In the genomic region with DNA sequence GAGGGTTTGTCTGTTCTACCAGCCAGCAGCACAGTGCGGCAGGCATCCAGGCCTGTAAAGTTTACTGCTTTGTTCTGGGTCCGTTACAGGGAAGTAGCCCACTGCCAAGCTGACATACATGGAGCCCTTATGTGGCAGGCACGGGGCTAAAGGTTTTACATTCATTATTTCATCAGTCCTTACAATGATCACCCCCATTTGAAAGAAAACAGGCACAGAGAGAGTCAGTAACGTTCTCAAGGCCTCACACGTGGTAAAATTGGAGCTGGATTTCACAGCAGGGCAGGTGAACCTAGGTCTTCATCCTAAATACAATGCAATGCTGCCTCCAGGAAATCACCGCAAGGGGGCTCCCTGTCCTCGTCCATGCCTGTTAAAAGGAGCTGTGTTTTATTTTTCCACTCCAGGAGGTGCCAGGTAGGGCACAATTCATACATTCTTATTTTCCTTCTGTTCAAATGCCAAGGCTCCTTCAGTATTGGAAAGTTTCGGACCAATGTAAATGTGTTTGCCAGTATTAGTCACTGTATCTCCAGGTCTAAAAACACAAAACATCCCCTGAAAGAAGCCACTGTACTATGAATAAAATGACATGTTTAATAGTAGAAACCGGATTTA, we compare ENCODE assay signal across 8 cellular contexts.
A peak's percentile ranks its signal among the peaks of the same experiment; 100 is the strongest.
DNase-seq lines count a peak whose midpoint lies in the region; ATAC-seq and TF ChIP-seq lines count a peak whose summit lies in the region.

No MANE protein-coding gene starts in this region.

- H2AFZ ChIP-seq in fibroblast of lung (ENCODE audit: low read length) (no peak overlapping the region), neuronal stem cell (ENCODE audit: low read length) (no peak overlapping the region)

- peak; percentile 88 for DNase-seq in Calu3
- DNase-seq in NB4 (ENCODE audit: low read depth): peak; percentile 51
- DNase-seq in WTC11 (ENCODE audit: low spot score): peak; percentile 87
- DNase-seq in fibroblast of lung (ENCODE audit: low read depth in 2 of 2): peak; percentile 40 to 61
- DNase-seq in neuronal stem cell (ENCODE audit: low spot score): peak; percentile 66
- DNase-seq in vagina (ENCODE audit: extremely low spot score in 2 of 2): no peak

- H4K91ac ChIP-seq in neuronal stem cell (ENCODE audit: low read depth, low read length, poor library complexity): no peak overlapping the region

- CTCF ChIA-PET in Calu3 (lab: Charles Lee): interaction anchor here (0.6 to 2.2 kb wide), 24 partner anchors 10 to 432 kb away, joined by 3 to 24 read pairs (median 4); no protein-coding TSS in a partner anchor
- CTCF ChIA-PET in WTC11 (lab: Charles Lee): interaction anchor here (0.6 to 3.9 kb wide), 76 partner anchors 9 to 605 kb away, joined by 3 to 83 read pairs (median 5); partner anchors contain the start of gene STXBP6

- no peak overlapping the region for H4K8ac ChIP-seq in neuronal stem cell (ENCODE audit: low read depth, low read length)

- H3K36me3 ChIP-seq in fibroblast of lung (ENCODE audit: control insufficient read depth, insufficient read depth, low read length) (no peaks in the 10 kb centered on the region), neuronal stem cell (replicated peaks in 1 of 2; ENCODE audit: control insufficient read depth in 2 of 2, insufficient read depth in 2 of 2, low read length in 2 of 2) (no peaks in the 10 kb centered on the region), vagina (no peaks in the 10 kb centered on the region)

- no peak overlapping the region for H3K4ac ChIP-seq in neuronal stem cell (ENCODE audit: low read length)

- BruUV-seq in Calu3 (replicated peaks; lab: Mats Ljungman, UMichigan): no TSS peak

- no peaks in the 10 kb centered on the region for H4K20me1 ChIP-seq in fibroblast of lung (ENCODE audit: control insufficient read depth, extremely low read depth, insufficient read depth, low read length)

- H3K79me1 ChIP-seq in neuronal stem cell (ENCODE audit: low read depth, low read length): no peaks in the 10 kb centered on the region

- H3K27me3 Mint-ChIP-seq in Calu3 (ENCODE audit: unreplicated experiment) (no peaks in the 10 kb centered on the region), WTC11 (ENCODE audit: low read depth) (no peaks in the 10 kb centered on the region)

- peak overlapping the region; percentile 30 for H3K27ac Mint-ChIP-seq in Calu3 (ENCODE audit: unreplicated experiment)
- no peak overlapping the region for H3K27ac Mint-ChIP-seq in WTC11

- H2AK5ac ChIP-seq in neuronal stem cell (ENCODE audit: low read depth, low read length): no peak overlapping the region

- H3K4me2 ChIP-seq in fibroblast of lung (ENCODE audit: extremely low read depth, insufficient read depth, low read length): no peak overlapping the region
- no peak overlapping the region for H3K4me2 ChIP-seq in neuronal stem cell (ENCODE audit: insufficient read depth, low read length, poor library complexity, severe bottlenecking)

- peaks cover 5% of the 10 kb centered on the region for H3K36me3 Mint-ChIP-seq in Calu3 (ENCODE audit: insufficient read depth, unreplicated experiment)
- H3K36me3 Mint-ChIP-seq in WTC11: no peaks in the 10 kb centered on the region

- H3K9ac ChIP-seq in fibroblast of lung (ENCODE audit: insufficient read depth, low read length) (no peak overlapping the region), neuronal stem cell (ENCODE audit: low read depth, low read length, poor library complexity) (no peak overlapping the region)

- ATAC-seq in GM19372 (IDR thresholded peaks at IDR 0.05; ENCODE audit: low read depth, unreplicated experiment): peak; percentile 71
- ATAC-seq in WTC11: peak; percentile 91
- ATAC-seq in HG02840 (IDR thresholded peaks at IDR 0.05; ENCODE audit: low FRiP score, unreplicated experiment): no peak

- H3K27me3 ChIP-seq in fibroblast of lung (ENCODE audit: control insufficient read depth, insufficient read depth, low read length) (no peaks in the 10 kb centered on the region), neuronal stem cell (ENCODE audit: control insufficient read depth in 3 of 3, insufficient read depth in 3 of 3, low read depth in 1 of 3, low read length in 3 of 3) (peaks cover 0 to 16% (median 0%) of the 10 kb centered on the region in 3 experiments), vagina (no peaks in the 10 kb centered on the region)

- no CpG with 5 or more reads among the region's 9 CpGs for WGBS in neuronal stem cell (ENCODE audit: extremely low coverage in 2 of 2, insufficient read length in 2 of 2, insufficient replicate concordance in 1 of 2), 2 donors

- H3K9me3 Mint-ChIP-seq in Calu3 (ENCODE audit: low read depth, unreplicated experiment) (no peaks in the 10 kb centered on the region), WTC11 (no peaks in the 10 kb centered on the region)

- POLR2A ChIA-PET in WTC11 (lab: Charles Lee): interaction anchor here (0.6 to 0.7 kb wide), 2 partner anchors 236 to 244 kb away, joined by 3 to 4 read pairs; no protein-coding TSS in a partner anchor

- H2BK12ac ChIP-seq in neuronal stem cell (ENCODE audit: low read length): no peak overlapping the region

- H2BK5ac ChIP-seq in neuronal stem cell (ENCODE audit: low read length): no peak overlapping the region

- H3K27ac ChIP-seq in fibroblast of lung (ENCODE audit: insufficient read depth, low read length): no peak overlapping the region
- H3K27ac ChIP-seq in neuronal stem cell (replicated peaks; ENCODE audit: low read length): no peak overlapping the region
- H3K27ac ChIP-seq in vagina: no peak overlapping the region

- no peak overlapping the region for H2BK15ac ChIP-seq in neuronal stem cell (ENCODE audit: low read length)

- intact Hi-C loops in Calu3 (cut with micrococcal nuclease; ENCODE audit: unreplicated experiment): loop anchor here (1.0 to 5.0 kb wide), 6 partner anchors 11 to 345 kb away; partner anchors contain the start of gene STXBP6
- intact Hi-C loops in vagina (cut with DNase I): no loop called here

- H3K4me3 Mint-ChIP-seq in Calu3 (ENCODE audit: low read depth, unreplicated experiment) (no peak overlapping the region), WTC11 (no peak overlapping the region)

- TF ChIP-seq POLR2A in NB4 (IDR thresholded peaks at IDR 0.05; ENCODE audit: extremely low read depth, insufficient read length) (no peak), vagina (IDR thresholded peaks at IDR 0.05) (no peak)

- no peaks in the 10 kb centered on the region for H3K4me1 ChIP-seq in fibroblast of lung (ENCODE audit: control insufficient read depth, extremely low read depth, insufficient read depth, low read length)
- no peaks in the 10 kb centered on the region for H3K4me1 ChIP-seq in neuronal stem cell (ENCODE audit: control insufficient read depth in 2 of 2, insufficient read depth in 1 of 2, low read depth in 1 of 2, low read length in 2 of 2)
- H3K4me1 ChIP-seq in vagina: no peaks in the 10 kb centered on the region

- no peaks in the 10 kb centered on the region for H3K79me2 ChIP-seq in fibroblast of lung (ENCODE audit: control insufficient read depth, insufficient read depth, low read length)

- H3K9me3 ChIP-seq in fibroblast of lung (ENCODE audit: control insufficient read depth, insufficient read depth, low read depth, low read length): no peaks in the 10 kb centered on the region
- no peaks in the 10 kb centered on the region for H3K9me3 ChIP-seq in neuronal stem cell (replicated peaks in 1 of 2; ENCODE audit: control insufficient read depth in 2 of 2, insufficient read depth in 1 of 2, low read depth in 1 of 2, low read length in 2 of 2)
- H3K9me3 ChIP-seq in vagina: no peaks in the 10 kb centered on the region

- TF ChIP-seq CTCF in Calu3 (IDR thresholded peaks at IDR 0.05; ENCODE audit: unreplicated experiment) (peak; percentile 82), NB4 (IDR thresholded peaks at IDR 0.05; ENCODE audit: low read depth, low read length) (peak; percentile 79), WTC11 (IDR thresholded peaks at IDR 0.05) (peak; percentile 84), fibroblast of lung (conservative IDR thresholded peaks at IDR 0.05 in 1 of 2, IDR thresholded peaks at IDR 0.05 in 1 of 2; ENCODE audit: low read depth in 1 of 2, low read length in 2 of 2) (peak; percentile 70 to 89), vagina (IDR thresholded peaks at IDR 0.05) (peak; percentile 40 to 64 (median 61))

- H3K4me3 ChIP-seq in NB4 (ENCODE audit: low read depth, low read length): no peak overlapping the region
- no peak overlapping the region for H3K4me3 ChIP-seq in fibroblast of lung (replicated peaks in 1 of 4; ENCODE audit: control extremely low read depth in 1 of 4, insufficient read depth in 1 of 4, low read depth in 3 of 4, low read length in 4 of 4)
- no peak overlapping the region for H3K4me3 ChIP-seq in neuronal stem cell (ENCODE audit: low read length in 2 of 2)
- no peak overlapping the region for H3K4me3 ChIP-seq in vagina

- H3K14ac ChIP-seq in neuronal stem cell (ENCODE audit: low read length): no peak overlapping the region

- no peak overlapping the region for H3K23ac ChIP-seq in neuronal stem cell (ENCODE audit: low read depth, low read length, poor library complexity)

- H3K18ac ChIP-seq in neuronal stem cell (ENCODE audit: low read length): no peak overlapping the region

- H3K4me1 Mint-ChIP-seq in Calu3 (ENCODE audit: low read depth, unreplicated experiment) (peaks cover 51% of the 10 kb centered on the region), WTC11 (peaks cover 7% of the 10 kb centered on the region)

- no peak overlapping the region for H2BK120ac ChIP-seq in neuronal stem cell (ENCODE audit: low read depth, low read length)

TF ChIP-seq in WTC11, 78 proteins besides CTCF, POLR2A, EP300 and RAD21:
- TF ChIP-seq GABPB1 (CRISPR knock-in tag; IDR thresholded peaks at IDR 0.05) (peak; percentile 59), ZNF121 (CRISPR knock-in tag; IDR thresholded peaks at IDR 0.05) (no peak), SP1 (CRISPR knock-in tag; conservative IDR thresholded peaks at IDR 0.05) (no peak), ZNF416 (CRISPR knock-in tag; IDR thresholded peaks at IDR 0.05) (no peak), CREM (CRISPR knock-in tag; IDR thresholded peaks at IDR 0.05) (0 out of 2 replicates have a peak, but pooled peaks have one; percentile 38), JUN (CRISPR knock-in tag; IDR thresholded peaks at IDR 0.05) (no peak), ZNF263 (CRISPR knock-in tag; IDR thresholded peaks at IDR 0.05; ENCODE audit: low read depth) (no peak), IRF2 (CRISPR knock-in tag; IDR thresholded peaks at IDR 0.05; ENCODE audit: borderline replicate concordance, low read depth) (no peak)

Comparison
In these comparisons a context has a peak if more than half of its experiments do, and no peak if none do; other contexts are left out.
1. DNase-seq: peak in Calu3 (single experiment), NB4 (single experiment), WTC11 (single experiment), fibroblast of lung (2 of 2) and neuronal stem cell (single experiment); none in vagina (0 of 2).
2. Peak in every context shown above with its lines, with median percentiles within 50 percentile points of each other: CTCF ChIP-seq.